ENCODE assay signal across 13 cellular contexts in genomic region chr13:73657821-73658540, GRCh38.
DNase-seq lines count a peak whose midpoint lies in the region; TF ChIP-seq lines count a peak whose summit lies in the region.
"Had no signal": no experiment of that assay in that cellular context is flagged by ENCODE, and none has a peak within 500 bp of the region (broad histone marks: within the 10 kb centered on the region; RNA-seq: fewer than 3 reads in every experiment).

No MANE protein-coding gene starts in this region.

- H3K4me3 ChIP-seq in A673 (ENCODE audit: low read depth, low read length, poor library complexity, severe bottlenecking) (no peak overlapping the region), fibroblast of mammary gland (ENCODE audit: control insufficient read depth, low read depth, low read length) (no peak overlapping the region), ovary (no peak overlapping the region)

- CTCF ChIA-PET in A673 (lab: Charles Lee), result no interaction called here

- intact Hi-C loops in A673 (cut with micrococcal nuclease; ENCODE audit: unreplicated experiment), result no loop called here
- intact Hi-C loops in ovary (cut with DNase I), result no loop called here

- H3K27me3 ChIP-seq in A673 (replicated peaks; ENCODE audit: insufficient read depth, low read depth, low read length, poor library complexity), result no peaks in the 10 kb centered on the region
- H3K27me3 ChIP-seq in ovary, result no peaks in the 10 kb centered on the region

- WGBS in ovary, 3 donors, result 30 to 39% (median 38%) methylated on average over 6 of the region's 6 CpGs

- no peak for TF ChIP-seq EP300 in ovary (IDR thresholded peaks at IDR 0.05)

- DNase-seq in A673 (ENCODE audit: low spot score) (peak; percentile 39), NCI-H446 treated with DMSO at 0.1 percent for 48 hours (lab: John Stamatoyannopoulos, UW) (peak; percentile 69), fibroblast of mammary gland (ENCODE audit: low read depth) (peak; percentile 71), midbrain (lab: John Stamatoyannopoulos, UW) (peak; percentile 16), CD1c-positive myeloid dendritic cell (ENCODE audit: extremely low spot score) (no peak), ovary (no peak), NCI-H1694 (lab: John Stamatoyannopoulos, UW) (no peak)
- no peak for DNase-seq in activated CD4-positive, alpha-beta T cell treated with anti-CD3 and anti-CD28 coated beads, Interleukin-2, amount 50 U/mL, for 48 hours
- DNase-seq: activated T-cell treated with anti-CD3 and anti-CD28 coated beads, Interleukin-2, amount 50 U/mL, for 48 hours; DMS53; glutamatergic neuron; mesenchymal stem cell; NCI-H526 treated with DMSO at 0.1 percent for 48 hours had no signal

- TF ChIP-seq POLR2A in ovary (IDR thresholded peaks at IDR 0.05), result no peak

- POLR2A ChIA-PET in A673 (lab: Charles Lee; ENCODE audit: low non-redundant PET), result no interaction called here

- H3K36me3 ChIP-seq in A673 (ENCODE audit: insufficient read depth, low read length, poor library complexity, severe bottlenecking) (no peaks in the 10 kb centered on the region), ovary (no peaks in the 10 kb centered on the region)

- TF ChIP-seq CTCF in A673 (conservative IDR thresholded peaks at IDR 0.05; ENCODE audit: low read depth, low read length), result no peak
- no peak for TF ChIP-seq CTCF in fibroblast of mammary gland (conservative IDR thresholded peaks at IDR 0.05; ENCODE audit: control insufficient read depth, insufficient read depth, low read depth, low read length)
- TF ChIP-seq CTCF in ovary (IDR thresholded peaks at IDR 0.05), result no peak

- H3K9me3 ChIP-seq in A673 (ENCODE audit: low read depth, low read length, poor library complexity, severe bottlenecking) (no peaks in the 10 kb centered on the region), ovary (no peaks in the 10 kb centered on the region)

- H3K27ac ChIP-seq in A673 (ENCODE audit: low read depth, low read length, poor library complexity, severe bottlenecking), result no peak overlapping the region
- no peak overlapping the region for H3K27ac ChIP-seq in ovary

- BruUV-seq in A673 (replicated peaks; lab: Mats Ljungman, UMichigan), result no TSS peak

- H3K4me1 ChIP-seq in A673 (ENCODE audit: insufficient read depth, low read length, poor library complexity, severe bottlenecking) (no peaks in the 10 kb centered on the region), ovary (ENCODE audit: insufficient read depth) (no peaks in the 10 kb centered on the region)

Comparison
In these comparisons a context has a peak if more than half of its experiments do, and no peak if none do; other contexts are left out.
1. DNase-seq: peak in A673 (single experiment), NCI-H446 treated with DMSO at 0.1 percent for 48 hours (single experiment), fibroblast of mammary gland (single experiment) and midbrain (single experiment); none in CD1c-positive myeloid dendritic cell (single experiment), ovary (0 of 5), NCI-H1694 (single experiment) and activated CD4-positive, alpha-beta T cell treated with anti-CD3 and anti-CD28 coated beads, Interleukin-2, amount 50 U/mL, for 48 hours (0 of 2).